In genomic region chr11:9428706-9429105, GRCh38 we compare ENCODE assay signal across 1 cellular context.
TF ChIP-seq lines count a peak whose summit lies in the region.

No MANE protein-coding gene starts in this region.

TF ChIP-seq in GM23338, 12 proteins besides CTCF, POLR2A, EP300 and RAD21:
- TF ChIP-seq, protein P1, sequence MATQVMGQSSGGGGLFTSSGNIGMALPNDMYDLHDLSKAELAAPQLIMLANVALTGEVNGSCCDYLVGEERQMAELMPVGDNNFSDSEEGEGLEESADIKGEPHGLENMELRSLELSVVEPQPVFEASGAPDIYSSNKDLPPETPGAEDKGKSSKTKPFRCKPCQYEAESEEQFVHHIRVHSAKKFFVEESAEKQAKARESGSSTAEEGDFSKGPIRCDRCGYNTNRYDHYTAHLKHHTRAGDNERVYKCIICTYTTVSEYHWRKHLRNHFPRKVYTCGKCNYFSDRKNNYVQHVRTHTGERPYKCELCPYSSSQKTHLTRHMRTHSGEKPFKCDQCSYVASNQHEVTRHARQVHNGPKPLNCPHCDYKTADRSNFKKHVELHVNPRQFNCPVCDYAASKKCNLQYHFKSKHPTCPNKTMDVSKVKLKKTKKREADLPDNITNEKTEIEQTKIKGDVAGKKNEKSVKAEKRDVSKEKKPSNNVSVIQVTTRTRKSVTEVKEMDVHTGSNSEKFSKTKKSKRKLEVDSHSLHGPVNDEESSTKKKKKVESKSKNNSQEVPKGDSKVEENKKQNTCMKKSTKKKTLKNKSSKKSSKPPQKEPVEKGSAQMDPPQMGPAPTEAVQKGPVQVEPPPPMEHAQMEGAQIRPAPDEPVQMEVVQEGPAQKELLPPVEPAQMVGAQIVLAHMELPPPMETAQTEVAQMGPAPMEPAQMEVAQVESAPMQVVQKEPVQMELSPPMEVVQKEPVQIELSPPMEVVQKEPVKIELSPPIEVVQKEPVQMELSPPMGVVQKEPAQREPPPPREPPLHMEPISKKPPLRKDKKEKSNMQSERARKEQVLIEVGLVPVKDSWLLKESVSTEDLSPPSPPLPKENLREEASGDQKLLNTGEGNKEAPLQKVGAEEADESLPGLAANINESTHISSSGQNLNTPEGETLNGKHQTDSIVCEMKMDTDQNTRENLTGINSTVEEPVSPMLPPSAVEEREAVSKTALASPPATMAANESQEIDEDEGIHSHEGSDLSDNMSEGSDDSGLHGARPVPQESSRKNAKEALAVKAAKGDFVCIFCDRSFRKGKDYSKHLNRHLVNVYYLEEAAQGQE (IDR thresholded peaks at IDR 0.05; ENCODE audit: unreplicated experiment), result no peak
- TF ChIP-seq STAT1 (IDR thresholded peaks at IDR 0.05; ENCODE audit: unreplicated experiment) (no peak), JUNB (IDR thresholded peaks at IDR 0.05; ENCODE audit: unreplicated experiment) (no peak), CREB1 (CRISPR knock-in tag; IDR thresholded peaks at IDR 0.05; ENCODE audit: low read depth) (no peak), ZNF331 (CRISPR knock-in tag; IDR thresholded peaks at IDR 0.05; ENCODE audit: low read depth) (no peak), ZNF114 (CRISPR knock-in tag; IDR thresholded peaks at IDR 0.05) (no peak), EZH2phosphoT487 (IDR thresholded peaks at IDR 0.05; ENCODE audit: unreplicated experiment) (no peak), EZH2 (IDR thresholded peaks at IDR 0.05; ENCODE audit: low read depth, unreplicated experiment) (no peak), POLR2AphosphoS5 (IDR thresholded peaks at IDR 0.05; ENCODE audit: low read depth) (no peak), ZNF462 (CRISPR knock-in tag; IDR thresholded peaks at IDR 0.05) (no peak), NANOG (IDR thresholded peaks at IDR 0.05; ENCODE audit: borderline replicate concordance) (no peak)
- TF ChIP-seq, protein P2, sequence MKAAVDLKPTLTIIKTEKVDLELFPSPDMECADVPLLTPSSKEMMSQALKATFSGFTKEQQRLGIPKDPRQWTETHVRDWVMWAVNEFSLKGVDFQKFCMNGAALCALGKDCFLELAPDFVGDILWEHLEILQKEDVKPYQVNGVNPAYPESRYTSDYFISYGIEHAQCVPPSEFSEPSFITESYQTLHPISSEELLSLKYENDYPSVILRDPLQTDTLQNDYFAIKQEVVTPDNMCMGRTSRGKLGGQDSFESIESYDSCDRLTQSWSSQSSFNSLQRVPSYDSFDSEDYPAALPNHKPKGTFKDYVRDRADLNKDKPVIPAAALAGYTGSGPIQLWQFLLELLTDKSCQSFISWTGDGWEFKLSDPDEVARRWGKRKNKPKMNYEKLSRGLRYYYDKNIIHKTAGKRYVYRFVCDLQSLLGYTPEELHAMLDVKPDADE (IDR thresholded peaks at IDR 0.05), result no peak
